In the genomic region with DNA sequence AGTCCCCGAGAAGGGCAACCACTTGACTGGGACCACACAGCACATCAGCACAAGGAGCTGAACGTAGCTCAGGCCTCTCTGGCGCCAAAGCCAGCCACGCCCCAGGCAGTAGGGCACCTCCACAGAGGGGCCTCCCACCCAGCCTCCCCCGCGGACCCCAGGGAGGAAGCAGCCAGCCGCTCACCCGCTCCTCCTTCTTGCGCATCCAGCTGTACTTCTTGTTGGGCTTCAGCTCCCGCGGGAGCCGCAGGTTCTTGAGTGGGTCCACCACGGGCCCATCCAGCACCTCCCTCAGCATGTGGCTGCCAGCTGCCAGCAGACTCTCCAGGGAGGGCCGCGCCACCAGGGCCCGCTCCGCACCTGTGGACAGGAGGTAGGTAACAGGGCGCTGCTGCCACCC, we compare ENCODE assay signal across 23 cellular contexts.
"Had no signal": no experiment of that assay in that cellular context is flagged by ENCODE, and none has a peak within 500 bp of the region (broad histone marks: within the 10 kb centered on the region; RNA-seq: fewer than 3 reads in every experiment).

No MANE protein-coding gene starts in this region.

- ATAC-seq: activated CD8-positive, alpha-beta T cell treated with anti-CD3 and anti-CD28 coated beads, Interleukin-2, amount 10 ng/mL, durations not matched to agents 7 days and 5 days; SK-N-SH treated with all-trans-retinoic acid at 6 μM for 48 hours; WTC11 had no signal

- H3K9me3 ChIP-seq: adrenal gland, SJSA1 had no signal

- H3K4me3 ChIP-seq: adrenal gland, SJSA1 had no signal

- H3K27ac ChIP-seq: adrenal gland, SJSA1 had no signal

- DNase-seq: activated CD4-positive, alpha-beta T cell treated with anti-CD3 and anti-CD28 coated beads for 48 hours; activated CD4-positive, alpha-beta T cell treated with anti-CD3 and anti-CD28 coated beads, Interleukin-2, amount 50 U/mL, for 4 hours; activated CD4-positive, CD25-positive, alpha-beta regulatory T cell treated with anti-CD3 and anti-CD28 coated beads, Interleukin-2, amount 50 U/mL, for 72 hours; activated CD8-positive, alpha-beta memory T cell treated with anti-CD3 and anti-CD28 coated beads, Interleukin-2, amount 50 U/mL, for 48 hours; activated CD8-positive, alpha-beta T cell treated with anti-CD3 and anti-CD28 coated beads, Interleukin-2, amount 10 ng/mL, durations not matched to agents 7 days and 5 days; activated naive CD4-positive, alpha-beta T cell treated with anti-CD3 and anti-CD28 coated beads, Interleukin-2, amount 50 U/mL, for 16 hours; activated naive CD8-positive, alpha-beta T cell treated with anti-CD3 and anti-CD28 coated beads, Interleukin-2, amount 10 ng/mL, durations not matched to agents 7 days and 5 days; activated T-cell treated with anti-CD3 and anti-CD28 coated beads, Interleukin-2, amount 50 U/mL, for 1 hour; adrenal gland; anterior cingulate cortex; cerebellar nuclear complex; NCI-H1048; NCI-H1694 treated with DMSO at 0.1 percent for 48 hours; NCI-H2029 treated with DMSO at 0.1 percent for 48 hours; NCI-H345; NCI-H510A; NCI-H526 treated with DMSO at 0.1 percent for 48 hours; NCI-H82; SHP77; SW 1271 had no signal

- H3K27me3 ChIP-seq: adrenal gland, SJSA1 had no signal

- H3K4me1 ChIP-seq: SJSA1 had no signal
